In the genomic region with DNA sequence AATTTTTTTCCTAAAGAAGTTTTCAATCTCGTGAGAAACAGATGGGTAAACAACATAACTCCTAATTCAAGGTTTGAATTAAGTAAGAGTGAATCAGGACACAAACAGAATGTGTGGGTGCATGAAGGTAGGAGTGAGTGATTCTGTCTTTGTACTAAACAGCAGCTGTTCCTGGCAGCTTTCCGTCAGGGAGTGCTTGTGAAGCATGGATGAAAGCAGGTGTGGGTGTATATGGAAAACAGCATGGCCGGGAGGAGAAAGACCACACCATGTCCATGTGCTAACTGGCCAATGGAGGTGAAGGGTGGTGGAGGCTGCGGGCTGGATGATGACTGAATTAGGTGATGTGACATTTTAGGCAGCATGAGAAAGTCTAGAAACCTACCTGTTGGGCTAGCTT, we compare ENCODE assay signal across 29 cellular contexts. TPM values are rescaled to one million over a fixed set of nuclear protein-coding genes. Genes with fewer than 3 reads are reported as not detected.
"Had no signal": no experiment of that assay in that cellular context is flagged by ENCODE, and none has a peak within 500 bp of the region (broad histone marks: within the 10 kb centered on the region; RNA-seq: fewer than 3 reads in every experiment).

No MANE protein-coding gene starts in this region.

- H3K36me3 ChIP-seq: brain microvascular endothelial cell, cardiac muscle cell had no signal

- H3K4me1 Mint-ChIP-seq: activated B cell treated with CpG ODN at 0.5 μM for 24 hours; activated CD4-positive, alpha-beta T cell treated with anti-CD3 and anti-CD28 coated beads, Interleukin-2, amount 10 ng/mL, durations not matched to agents 7 days and 5 days; activated naive CD4-positive, alpha-beta T cell treated with anti-CD3 and anti-CD28 coated beads, Interleukin-2, amount 10 ng/mL, durations not matched to agents 7 days and 5 days; activated naive CD8-positive, alpha-beta T cell treated with anti-CD3 and anti-CD28 coated beads for 36 hours; activated T-helper 17 cell treated with anti-CD3 and anti-CD28 coated beads, Interleukin-2, amount 50 U/mL, for 72 hours; T-cell had no signal

- FAIRE-seq: colon, TTC549 had no signal

- H3K27ac ChIP-seq: brain microvascular endothelial cell, cardiac muscle cell, PC-9, SK-N-MC had no signal

- ATAC-seq: activated T-helper 17 cell treated with anti-CD3 and anti-CD28 coated beads, Interleukin-2, amount 50 U/mL, for 72 hours; T-cell had no signal

- H3K4me3 ChIP-seq: cardiac muscle cell, PC-9, SK-N-MC had no signal

- H3K4me2 ChIP-seq: PC-9 had no signal

- H2AFZ ChIP-seq: PC-9 had no signal

- H3K27me3 Mint-ChIP-seq: activated B cell treated with CpG ODN at 0.5 μM for 24 hours had no signal

- H3K4me3 Mint-ChIP-seq: activated B cell treated with CpG ODN at 0.5 μM for 24 hours; activated CD4-positive, alpha-beta memory T cell treated with anti-CD3 and anti-CD28 coated beads for 36 hours; activated CD4-positive, alpha-beta T cell treated with anti-CD3 and anti-CD28 coated beads, Interleukin-2, amount 10 ng/mL, durations not matched to agents 7 days and 5 days; activated naive CD4-positive, alpha-beta T cell treated with anti-CD3 and anti-CD28 coated beads, Interleukin-2, amount 10 ng/mL, durations not matched to agents 7 days and 5 days; activated naive CD8-positive, alpha-beta T cell treated with anti-CD3 and anti-CD28 coated beads for 36 hours; activated T-helper 17 cell treated with anti-CD3 and anti-CD28 coated beads, Interleukin-2, amount 50 U/mL, for 72 hours; T-cell had no signal

- H3K27me3 ChIP-seq: brain microvascular endothelial cell, cardiac muscle cell had no signal

- H3K36me3 Mint-ChIP-seq: activated CD4-positive, alpha-beta memory T cell treated with anti-CD3 and anti-CD28 coated beads for 36 hours; activated naive CD4-positive, alpha-beta T cell treated with anti-CD3 and anti-CD28 coated beads, Interleukin-2, amount 10 ng/mL, durations not matched to agents 7 days and 5 days; activated naive CD8-positive, alpha-beta T cell treated with anti-CD3 and anti-CD28 coated beads for 36 hours; T-cell had no signal

- H3K9me3 Mint-ChIP-seq: activated B cell treated with CpG ODN at 0.5 μM for 24 hours; activated CD4-positive, alpha-beta memory T cell treated with anti-CD3 and anti-CD28 coated beads for 36 hours; activated CD4-positive, alpha-beta T cell treated with anti-CD3 and anti-CD28 coated beads, Interleukin-2, amount 10 ng/mL, durations not matched to agents 7 days and 5 days; activated naive CD4-positive, alpha-beta T cell treated with anti-CD3 and anti-CD28 coated beads, Interleukin-2, amount 10 ng/mL, durations not matched to agents 7 days and 5 days; activated naive CD8-positive, alpha-beta T cell treated with anti-CD3 and anti-CD28 coated beads for 36 hours; activated T-helper 17 cell treated with anti-CD3 and anti-CD28 coated beads, Interleukin-2, amount 50 U/mL, for 72 hours; T-cell had no signal

- DNase-seq: activated B cell treated with CpG ODN at 0.5 μM for 24 hours; activated CD4-positive, alpha-beta memory T cell treated with anti-CD3 and anti-CD28 coated beads for 36 hours; activated CD4-positive, alpha-beta T cell treated with anti-CD3 and anti-CD28 coated beads for 1 hour; activated CD4-positive, alpha-beta T cell treated with anti-CD3 and anti-CD28 coated beads, Interleukin-2, amount 10 ng/mL, durations not matched to agents 7 days and 5 days; activated CD8-positive, alpha-beta memory T cell treated with anti-CD3 and anti-CD28 coated beads for 24 hours; activated gamma-delta T cell treated with Interleukin-2 at 50 U/mL for 16 hours; activated naive CD4-positive, alpha-beta T cell treated with anti-CD3 and anti-CD28 coated beads, Interleukin-2, amount 10 ng/mL, durations not matched to agents 7 days and 5 days; activated naive CD8-positive, alpha-beta T cell treated with anti-CD3 and anti-CD28 coated beads for 36 hours; activated T-cell treated with anti-CD3 and anti-CD28 coated beads for 4 hours; activated T-cell treated with anti-CD3 and anti-CD28 coated beads, Interleukin-2, amount 50 U/mL, for 48 hours; brain microvascular endothelial cell; NCI-H1092; NCI-H1417; NCI-H1930; NCI-H2107; NCI-H2171 treated with DMSO at 0.1 percent for 48 hours; NCI-H226; NCI-H82; PC-9; T-cell; T-helper 2 cell; T1000 had no signal

- H3K27ac Mint-ChIP-seq: activated B cell treated with CpG ODN at 0.5 μM for 24 hours; activated CD4-positive, alpha-beta memory T cell treated with anti-CD3 and anti-CD28 coated beads for 36 hours; activated CD4-positive, alpha-beta T cell treated with anti-CD3 and anti-CD28 coated beads, Interleukin-2, amount 10 ng/mL, durations not matched to agents 7 days and 5 days; activated naive CD4-positive, alpha-beta T cell treated with anti-CD3 and anti-CD28 coated beads, Interleukin-2, amount 10 ng/mL, durations not matched to agents 7 days and 5 days; activated naive CD8-positive, alpha-beta T cell treated with anti-CD3 and anti-CD28 coated beads for 36 hours; activated T-helper 17 cell treated with anti-CD3 and anti-CD28 coated beads, Interleukin-2, amount 50 U/mL, for 72 hours; T-cell had no signal

RNA-seq across cellular contexts. Expression of gene BARX2, which starts 49.6 kb away (rescaled TPM):
- total RNA-seq: activated B cell treated with CpG ODN at 0.5 μM for 24 hours; activated CD4-positive, alpha-beta T cell treated with anti-CD3 and anti-CD28 coated beads, Interleukin-2, amount 10 ng/mL, durations not matched to agents 7 days and 5 days; activated T-helper 17 cell treated with anti-CD3 and anti-CD28 coated beads, Interleukin-2, amount 50 U/mL, for 72 hours; MCF 10A; NCI-H460; T-cell had no signal
